In genomic region chr4:674172-675035, GRCh38 we compare ENCODE assay signal across 7 cellular contexts.
A peak's percentile ranks its signal among the peaks of the same experiment; 100 is the strongest.
DNase-seq lines count a peak whose midpoint lies in the region; ATAC-seq, FAIRE-seq and TF ChIP-seq lines count a peak whose summit lies in the region.

Gene ATP5ME, minus strand, starts transcription at chr4:674276. Its CDS starts 29 bp downstream, at chr4:674247.
Gene MYL5, plus strand, starts transcription at chr4:674542. Its CDS starts 3,485 bp downstream, at chr4:678027.

- TF ChIP-seq CTCF in astrocyte of the cerebellum (IDR thresholded peaks at IDR 0.05; ENCODE audit: low read depth, low read length, missing control alignments), result peak; percentile 97

- peak within 1 kb of the TSS; percentile 95 for H3K4me3 ChIP-seq in astrocyte of the cerebellum (ENCODE audit: low read depth, low read length)

- in situ Hi-C loops in astrocyte of the cerebellum (cut with HindIII; ENCODE audit: low sequenced_read_pairs), result no loop called here

- DNase-seq in GM18507 (ENCODE audit: extremely low spot score, insufficient read length, low read depth), result peak; percentile 99
- peak; percentile 94 for DNase-seq in NCI-H2029 (lab: John Stamatoyannopoulos, UW)
- DNase-seq in T-helper 22 cell (ENCODE audit: low read depth), result peak; percentile 96
- peak; percentile 86 for DNase-seq in astrocyte of the cerebellum (ENCODE audit: low read depth)
- DNase-seq in hippocampal formation (lab: John Stamatoyannopoulos, UW), result peak; percentile 90 to 91
- peak; percentile 99 for DNase-seq in retina

- FAIRE-seq in GM18507 (lab: Jason Lieb, UNC), result peak; percentile 99

- peak; percentile 79 for ATAC-seq in HG02981 (IDR thresholded peaks at IDR 0.05; ENCODE audit: unreplicated experiment)

Comparison
In these comparisons a context has a peak if more than half of its experiments do, and no peak if none do; other contexts are left out.
1. Peak in every context shown above with its lines: DNase-seq, ATAC-seq and H3K4me3 ChIP-seq.